ENCODE assay signal across 21 cellular contexts in the genomic region with DNA sequence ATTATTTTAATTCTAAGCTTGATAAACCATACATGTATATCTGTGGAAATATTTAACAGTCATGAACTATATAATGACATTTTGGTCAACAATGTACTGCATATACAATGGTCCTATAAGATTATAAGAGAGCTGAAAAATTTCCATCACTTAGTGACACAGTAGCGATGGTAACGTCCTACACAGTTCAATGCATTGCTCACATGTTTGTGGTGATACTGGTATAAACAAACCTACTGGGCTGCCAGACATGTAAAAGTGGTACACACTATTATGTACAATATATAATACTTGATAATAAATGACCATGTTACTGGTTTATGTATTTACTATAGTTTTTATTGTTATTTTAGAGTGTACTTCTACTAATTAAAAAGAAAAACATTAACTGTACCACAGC.
"Had no signal": no experiment of that assay in that cellular context is flagged by ENCODE, and none has a peak within 500 bp of the region (broad histone marks: within the 10 kb centered on the region; RNA-seq: fewer than 3 reads in every experiment).

No MANE protein-coding gene starts in this region.

- H3K27me3 Mint-ChIP-seq: memory B cell; naive B cell; progenitor cell of endocrine pancreas; stimulated activated memory B cell treated with anti-CD40 and anti-IgM and Interleukin-4, amounts not matched to agents 10 μg/mL and 1 μg/mL and 100 μg/mL, for 72 hours; stimulated activated naive CD8-positive, alpha-beta T cell treated with anti-CD3 and anti-CD28 coated beads, Interleukin-15, Interleukin-2, amounts not matched to agents 100 ng/mL and 50 ng/mL, for 24 hours had no signal

- H3K27me3 ChIP-seq: dorsolateral prefrontal cortex, gastroesophageal sphincter, pancreas, tibial artery, upper lobe of right lung had no signal

- H3K36me3 Mint-ChIP-seq: memory B cell; naive B cell; stimulated activated memory B cell treated with anti-CD40 and anti-IgM and Interleukin-4, amounts not matched to agents 10 μg/mL and 1 μg/mL and 100 μg/mL, for 72 hours had no signal

- H3K9me3 Mint-ChIP-seq: nephron; stimulated activated naive CD8-positive, alpha-beta T cell treated with anti-CD3 and anti-CD28 coated beads, Interleukin-15, Interleukin-2, amounts not matched to agents 100 ng/mL and 50 ng/mL, for 24 hours had no signal

- H3K4me3 Mint-ChIP-seq: memory B cell; naive B cell; nephron; stimulated activated memory B cell treated with anti-CD40 and anti-IgM and Interleukin-4, amounts not matched to agents 10 μg/mL and 1 μg/mL and 100 μg/mL, for 72 hours; stimulated activated naive CD8-positive, alpha-beta T cell treated with anti-CD3 and anti-CD28 coated beads, Interleukin-15, Interleukin-2, amounts not matched to agents 100 ng/mL and 50 ng/mL, for 24 hours had no signal

- H3K4me1 Mint-ChIP-seq: memory B cell; naive B cell; nephron; stimulated activated memory B cell treated with anti-CD40 and anti-IgM and Interleukin-4, amounts not matched to agents 10 μg/mL and 1 μg/mL and 100 μg/mL, for 72 hours had no signal

- H3K4me1 ChIP-seq: lower lobe of right lung, tibial artery, upper lobe of right lung had no signal

- H3K9me3 ChIP-seq: gastroesophageal sphincter, left ventricle myocardium inferior, lower lobe of right lung, pancreas, tibial artery, upper lobe of right lung had no signal

- H3K27ac ChIP-seq: dorsolateral prefrontal cortex, gastroesophageal sphincter, left ventricle myocardium inferior, lower lobe of right lung, pancreas, tibial artery, upper lobe of right lung had no signal

- H3K27ac Mint-ChIP-seq: memory B cell; naive B cell; progenitor cell of endocrine pancreas; stimulated activated memory B cell treated with anti-CD40 and anti-IgM and Interleukin-4, amounts not matched to agents 10 μg/mL and 1 μg/mL and 100 μg/mL, for 72 hours; stimulated activated naive CD8-positive, alpha-beta T cell treated with anti-CD3 and anti-CD28 coated beads, Interleukin-15, Interleukin-2, amounts not matched to agents 100 ng/mL and 50 ng/mL, for 24 hours had no signal

- ATAC-seq: gastroesophageal sphincter; lower lobe of right lung; pancreas; right cardiac atrium; stimulated activated memory B cell treated with anti-CD40 and anti-IgM and Interleukin-4, amounts not matched to agents 10 μg/mL and 1 μg/mL and 100 μg/mL, for 72 hours; upper lobe of right lung had no signal

- H3K36me3 ChIP-seq: gastroesophageal sphincter, left ventricle myocardium inferior, lower lobe of right lung, pancreas, tibial artery, upper lobe of right lung had no signal

- H3K4me3 ChIP-seq: dorsolateral prefrontal cortex, gastroesophageal sphincter, left ventricle myocardium inferior, lower lobe of right lung, pancreas, tibial artery, upper lobe of right lung had no signal

- DNase-seq: cortex of kidney; dorsolateral prefrontal cortex; effector CD8-positive, alpha-beta T cell; foreskin fibroblast; glutamatergic neuron; left ventricle myocardium inferior; lower lobe of right lung; naive B cell; occipital lobe; pancreas; right cardiac atrium; small intestine; stimulated activated CD4-positive, alpha-beta T cell treated with anti-CD3 and anti-CD28 coated beads, Interleukin-2, amount 100 ng/mL, for 48 hours; tibial artery; upper lobe of right lung had no signal
